In genomic region chr3:39101022-39101689, GRCh38 we compare ENCODE assay signal across 8 cellular contexts. TPM values are rescaled to one million over a fixed set of nuclear protein-coding genes. Genes with fewer than 3 reads are reported as not detected.
DNase-seq lines count a peak whose midpoint lies in the region; ATAC-seq and TF ChIP-seq lines count a peak whose summit lies in the region.

No MANE protein-coding gene starts in this region.

- TF ChIP-seq CTCF in upper lobe of right lung (IDR thresholded peaks at IDR 0.05), result peak; percentile 69

- no peaks in the 10 kb centered on the region for H3K27me3 ChIP-seq in upper lobe of right lung

- H3K4me3 Mint-ChIP-seq in T-helper 17 cell (no peak overlapping the region), memory B cell (no peak overlapping the region)

- ATAC-seq in GM18511 (IDR thresholded peaks at IDR 0.05; ENCODE audit: unreplicated experiment) (peak; percentile 79), HG03521 (IDR thresholded peaks at IDR 0.05; ENCODE audit: unreplicated experiment) (peak; percentile 64), T-helper 17 cell (peak; percentile 67), memory B cell (ENCODE audit: low read depth) (peak; percentile 86), upper lobe of right lung (peak; percentile 77)

- no peak overlapping the region for H3K4me3 ChIP-seq in upper lobe of right lung

- intact Hi-C loops in upper lobe of right lung (cut with DNase I), result no loop called here

- H3K36me3 Mint-ChIP-seq in T-helper 17 cell (ENCODE audit: low read depth) (no peaks in the 10 kb centered on the region), memory B cell (peaks cover 10% of the 10 kb centered on the region)

- peaks cover 33% of the 10 kb centered on the region for H3K4me1 Mint-ChIP-seq in T-helper 17 cell
- H3K4me1 Mint-ChIP-seq in memory B cell, result peaks cover 31% of the 10 kb centered on the region

- H3K27me3 Mint-ChIP-seq in T-helper 17 cell (no peaks in the 10 kb centered on the region), memory B cell (no peaks in the 10 kb centered on the region)

- no peaks in the 10 kb centered on the region for H3K9me3 Mint-ChIP-seq in memory B cell

- peaks cover 48% of the 10 kb centered on the region for H3K36me3 ChIP-seq in upper lobe of right lung

- DNase-seq in AML-193 (lab: John Stamatoyannopoulos, UW), result peak; percentile 63
- peak in 1 of 3 donors; percentile 32 for DNase-seq in T-helper 17 cell
- peak; percentile 29 for DNase-seq in central memory CD4-positive, alpha-beta T cell
- peak in 1 of 2 donors; percentile 52 for DNase-seq in memory B cell (ENCODE audit: low spot score in 2 of 2)
- DNase-seq in upper lobe of right lung, result no peak
- no peak for DNase-seq in NCI-H2081 treated with DMSO at 0.1 percent for 48 hours (lab: John Stamatoyannopoulos, UW)

- no peak overlapping the region for H3K27ac ChIP-seq in upper lobe of right lung

- peaks cover 15% of the 10 kb centered on the region for H3K4me1 ChIP-seq in upper lobe of right lung

- H3K27ac Mint-ChIP-seq in T-helper 17 cell (peak overlapping the region; percentile 82), memory B cell (peak overlapping the region; percentile 32)

- H3K9me3 ChIP-seq in T-helper 17 cell (ENCODE audit: control insufficient read depth, low read length, poor library complexity, severe bottlenecking), result no peaks in the 10 kb centered on the region
- no peaks in the 10 kb centered on the region for H3K9me3 ChIP-seq in upper lobe of right lung

RNA-seq across cellular contexts. Expression of gene GORASP1, which starts 6.3 kb away (rescaled TPM):
- total RNA-seq in T-helper 17 cell (10 to 100 TPM; 29.2 to 40.1 TPM), upper lobe of right lung (86.9 TPM)

RNA-seq across cellular contexts. Expression of gene TTC21A, which starts 6.3 kb away (rescaled TPM):
- total RNA-seq in T-helper 17 cell (10 to 100 TPM in 1 of 2 donors, 1 to 10 TPM in 1; 3.5 to 12.3 TPM), upper lobe of right lung (11.6 TPM)

RNA-seq across cellular contexts. Expression of gene WDR48, which starts 49.3 kb away (rescaled TPM):
- total RNA-seq in T-helper 17 cell (100 to 1,000 TPM; 102 to 107 TPM), upper lobe of right lung (36.7 TPM)

RNA-seq across cellular contexts. Expression of gene SCN11A, which starts 49.4 kb away (rescaled TPM):
- under 1 TPM in 1 of 2 donors, not detected in 1; 0.05 TPM for total RNA-seq in T-helper 17 cell
- 0.14 TPM for total RNA-seq in upper lobe of right lung

RNA-seq across cellular contexts. Expression of gene CSRNP1, which starts 52.2 kb away (rescaled TPM):
- total RNA-seq in T-helper 17 cell (100 to 1,000 TPM; 356 to 408 TPM), upper lobe of right lung (89.3 TPM)

Comparison
In these comparisons a context has a peak if more than half of its experiments do, and no peak if none do; other contexts are left out.
1. DNase-seq: peak in AML-193 (2 of 2) and central memory CD4-positive, alpha-beta T cell (single experiment); none in upper lobe of right lung (single experiment) and NCI-H2081 treated with DMSO at 0.1 percent for 48 hours (single experiment).
2. Peak in every context shown above with its lines, with median percentiles within 50 percentile points of each other: ATAC-seq.